Comparison of ENCODE assay signal across 10 cellular contexts in the genomic region with DNA sequence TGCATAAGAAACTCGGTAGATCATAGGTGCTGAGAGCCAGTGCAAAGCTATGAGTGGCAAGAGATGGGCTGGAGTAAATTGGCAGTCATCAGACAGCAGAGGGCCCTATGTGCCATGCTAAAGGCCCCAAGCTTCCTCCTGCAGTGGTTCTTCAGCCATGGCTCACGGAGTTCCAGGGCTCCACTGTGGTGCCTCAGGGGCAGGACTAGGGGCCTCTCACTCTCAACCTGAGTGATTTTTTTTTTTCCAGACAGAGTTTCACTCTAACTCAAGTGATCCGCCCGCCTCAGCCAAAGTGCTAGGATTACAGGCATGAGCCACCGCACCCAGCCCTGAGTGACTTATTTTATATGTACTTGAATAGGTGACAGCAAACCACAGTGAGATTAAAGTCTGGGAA. TPM values are rescaled to one million over a fixed set of nuclear protein-coding genes. Genes with fewer than 3 reads are reported as not detected.
DNase-seq lines count a peak whose midpoint lies in the region; ATAC-seq, FAIRE-seq and TF ChIP-seq lines count a peak whose summit lies in the region.
"Had no signal": no experiment of that assay in that cellular context is flagged by ENCODE, and none has a peak within 500 bp of the region (broad histone marks: within the 10 kb centered on the region; RNA-seq: fewer than 3 reads in every experiment).

No MANE protein-coding gene starts in this region.

- H3K4me2 ChIP-seq in SK-N-SH (no peak overlapping the region), mammary epithelial cell (ENCODE audit: insufficient read depth, low read depth, low read length) (no peak overlapping the region), neural progenitor cell (no peak overlapping the region)

- dilution Hi-C loops in mammary epithelial cell (cut with HindIII; ENCODE audit: low sequenced_read_pairs): loop anchor here (5.0 to 25.0 kb wide), 2 partner anchors 245 to 380 kb away; no protein-coding TSS in a partner anchor

- no peaks in the 10 kb centered on the region for H3K27me3 ChIP-seq in SK-N-SH (ENCODE audit: insufficient read depth)
- no peaks in the 10 kb centered on the region for H3K27me3 ChIP-seq in mammary epithelial cell (ENCODE audit: insufficient read depth, low read length)
- H3K27me3 ChIP-seq in neural progenitor cell: no peaks in the 10 kb centered on the region
- H3K27me3 ChIP-seq: ovary had no signal

- H2AFZ ChIP-seq in SK-N-SH (ENCODE audit: low read depth) (no peak overlapping the region), mammary epithelial cell (ENCODE audit: low read depth, low read length) (no peak overlapping the region), neural progenitor cell (replicated peaks) (no peak overlapping the region)

- no peak overlapping the region for H3K27ac Mint-ChIP-seq in neural progenitor cell
- H3K27ac Mint-ChIP-seq: activated naive CD4-positive, alpha-beta T cell treated with anti-CD3 and anti-CD28 coated beads, Interleukin-2, amount 50 U/mL, for 72 hours had no signal

- H3K79me2 ChIP-seq in SK-N-SH (ENCODE audit: insufficient read depth) (no peaks in the 10 kb centered on the region), mammary epithelial cell (ENCODE audit: insufficient read depth, low read length) (no peaks in the 10 kb centered on the region), neural progenitor cell (ENCODE audit: low read depth) (no peaks in the 10 kb centered on the region)

- H3K9me3 ChIP-seq in SK-N-SH (no peaks in the 10 kb centered on the region), mammary epithelial cell (replicated peaks; ENCODE audit: insufficient read depth, low read length) (no peaks in the 10 kb centered on the region), neural progenitor cell (ENCODE audit: low read depth) (no peaks in the 10 kb centered on the region)
- H3K9me3 ChIP-seq: ovary had no signal

- H3K9ac ChIP-seq in SK-N-SH (no peak overlapping the region), mammary epithelial cell (ENCODE audit: insufficient read depth, low read length) (no peak overlapping the region), neural progenitor cell (no peak overlapping the region)

- FAIRE-seq in GM19239 (lab: Jason Lieb, UNC): no peak

- H3K4me1 ChIP-seq in SK-N-SH (ENCODE audit: control insufficient read depth in 1 of 2, insufficient read depth in 2 of 2, low read depth in 1 of 2, low read length in 1 of 2): peaks cover 0 to 5% of the 10 kb centered on the region in 2 experiments; a peak in 1 of 4 replicates
- H3K4me1 ChIP-seq in mammary epithelial cell (ENCODE audit: insufficient read depth, low read length): peaks cover 6% of the 10 kb centered on the region
- H3K4me1 ChIP-seq in neural progenitor cell: peaks cover 11% of the 10 kb centered on the region

- H3K36me3 ChIP-seq in SK-N-SH (replicated peaks in 1 of 2; ENCODE audit: control insufficient read depth in 1 of 2, insufficient read depth in 2 of 2, low read length in 1 of 2) (no peaks in the 10 kb centered on the region), mammary epithelial cell (ENCODE audit: insufficient read depth, low read length) (no peaks in the 10 kb centered on the region), neural progenitor cell (no peaks in the 10 kb centered on the region)
- H3K36me3 ChIP-seq: ovary had no signal

- POLR2A ChIA-PET in SK-N-SH (lab: Yijun Ruan, JAX): no interaction called here

- TF ChIP-seq CTCF in SK-N-SH (IDR thresholded peaks at IDR 0.05) (no peak), mammary epithelial cell (conservative IDR thresholded peaks at IDR 0.05 in 1 of 2, IDR thresholded peaks at IDR 0.05 in 1 of 2; ENCODE audit: extremely low read depth in 1 of 2, insufficient read depth in 1 of 2, low read depth in 1 of 2, low read length in 2 of 2) (peak; percentile 13 to 28), neural progenitor cell (IDR thresholded peaks at IDR 0.05) (no peak)

- DNase-seq in SK-N-SH (no peak), NAMALWA (ENCODE audit: low spot score) (peak; percentile 58), mammary epithelial cell (no peak), neural progenitor cell (ENCODE audit: low spot score) (peak; percentile 42), GM19239 (ENCODE audit: insufficient read length, low spot score) (no peak)

- no peak for TF ChIP-seq EP300 in SK-N-SH (IDR thresholded peaks at IDR 0.05; ENCODE audit: borderline replicate concordance in 1 of 2, low read depth in 1 of 2, low read length in 1 of 2)

- H3K4me3 Mint-ChIP-seq in neural progenitor cell: no peak overlapping the region

- H3K4me1 Mint-ChIP-seq in neural progenitor cell: peaks cover 42% of the 10 kb centered on the region

- 58% methylated on average over 5 of the region's 5 CpGs for WGBS in SK-N-SH (ENCODE audit: low lambda C conversion rate)
- 38% methylated on average over 1 of the region's 5 CpGs for WGBS in mammary epithelial cell (ENCODE audit: low coverage, missing lambda C conversion rate)

- H3K9me2 ChIP-seq in SK-N-SH: no peaks in the 10 kb centered on the region

- TF ChIP-seq RAD21 in SK-N-SH (IDR thresholded peaks at IDR 0.05; ENCODE audit: low read length): no peak

- H4K20me1 ChIP-seq in SK-N-SH (ENCODE audit: insufficient read depth) (no peaks in the 10 kb centered on the region), mammary epithelial cell (ENCODE audit: insufficient read depth, low read length) (no peaks in the 10 kb centered on the region), neural progenitor cell (ENCODE audit: low read depth) (peaks cover 6% of the 10 kb centered on the region)

- ATAC-seq in SK-N-SH treated with all-trans-retinoic acid at 6 μM for 48 hours (peak; percentile 63), GM21515 (IDR thresholded peaks at IDR 0.05; ENCODE audit: unreplicated experiment) (no peak), HG02981 (IDR thresholded peaks at IDR 0.05; ENCODE audit: unreplicated experiment) (no peak)

- no peak overlapping the region for H3K27ac ChIP-seq in SK-N-SH (ENCODE audit: low read depth in 2 of 2, low read length in 1 of 2)
- H3K27ac ChIP-seq in mammary epithelial cell (ENCODE audit: insufficient read depth, low read depth, low read length): no peak overlapping the region
- H3K27ac ChIP-seq in neural progenitor cell: no peak overlapping the region
- H3K27ac ChIP-seq: ovary had no signal

- CTCF ChIA-PET in SK-N-SH (lab: Yijun Ruan, JAX): interaction anchor here (0.6 to 3.7 kb wide), 36 partner anchors 9 to 618 kb away, joined by 3 to 59 read pairs (median 5); a partner anchor contains a TSS
- CTCF ChIA-PET in mammary epithelial cell (lab: Charles Lee; ENCODE audit: low non-redundant PET): interaction anchor here (0.7 to 1.1 kb wide), 5 partner anchors 135 to 175 kb away, joined by 3 to 7 read pairs (median 4); no protein-coding TSS in a partner anchor

- intact Hi-C loops in mammary epithelial cell (cut with micrococcal nuclease): loop anchor here (1.0 kb wide), 2 partner anchors 252 to 619 kb away; no protein-coding TSS in a partner anchor

- H3F3A ChIP-seq in SK-N-SH (replicated peaks; ENCODE audit: insufficient read depth): no peaks in the 10 kb centered on the region
- peaks cover 7% of the 10 kb centered on the region for H3F3A ChIP-seq in neural progenitor cell (ENCODE audit: low read depth)

- in situ Hi-C loops in mammary epithelial cell (cut with MboI; ENCODE audit: low sequenced_read_pairs in 2 of 2): loop anchor here (5.0 to 10.0 kb wide), 3 partner anchors 170 to 377 kb away; no protein-coding TSS in a partner anchor

- no TSS peak for BruUV-seq in mammary epithelial cell (replicated peaks; lab: Mats Ljungman, UMichigan)

- H3K27me3 Mint-ChIP-seq in neural progenitor cell (ENCODE audit: insufficient read depth, low read depth): peaks cover 8% of the 10 kb centered on the region

- H3K9me3 Mint-ChIP-seq in neural progenitor cell: no peaks in the 10 kb centered on the region
- H3K9me3 Mint-ChIP-seq: activated naive CD4-positive, alpha-beta T cell treated with anti-CD3 and anti-CD28 coated beads, Interleukin-2, amount 50 U/mL, for 72 hours had no signal

- no peaks in the 10 kb centered on the region for H3K36me3 Mint-ChIP-seq in neural progenitor cell
- H3K36me3 Mint-ChIP-seq: activated naive CD4-positive, alpha-beta T cell treated with anti-CD3 and anti-CD28 coated beads, Interleukin-2, amount 50 U/mL, for 72 hours had no signal

- H3K4me3 ChIP-seq in SK-N-SH (ENCODE audit: low read depth in 2 of 2, low read length in 1 of 2): no peak overlapping the region
- no peak overlapping the region for H3K4me3 ChIP-seq in mammary epithelial cell (replicated peaks in 1 of 3; ENCODE audit: insufficient read depth in 1 of 3, low read depth in 2 of 3, low read length in 3 of 3)
- no peak overlapping the region for H3K4me3 ChIP-seq in neural progenitor cell
- H3K4me3 ChIP-seq: ovary had no signal

TF ChIP-seq in SK-N-SH treated with all-trans-retinoic acid at 6 μM for 48 hours, 23 proteins besides CTCF, POLR2A, EP300 and RAD21 (continues in another document):
- TF ChIP-seq ARNTL (CRISPR knock-in tag; IDR thresholded peaks at IDR 0.05; ENCODE audit: borderline replicate concordance, low read depth) (no peak), ZFP30 (CRISPR knock-in tag; IDR thresholded peaks at IDR 0.05) (no peak), CSDC2 (CRISPR knock-in tag; IDR thresholded peaks at IDR 0.05) (no peak)

TF ChIP-seq in SK-N-SH, 30 proteins besides CTCF, POLR2A, EP300 and RAD21 (continues in another document):
- no peak for TF ChIP-seq NFIC (IDR thresholded peaks at IDR 0.05; ENCODE audit: borderline replicate concordance)
- no peak for TF ChIP-seq GABPA (IDR thresholded peaks at IDR 0.05; ENCODE audit: low read depth)
- no peak for TF ChIP-seq GATA2 (CRISPR knock-in tag; IDR thresholded peaks at IDR 0.05)
- TF ChIP-seq, protein P1, sequence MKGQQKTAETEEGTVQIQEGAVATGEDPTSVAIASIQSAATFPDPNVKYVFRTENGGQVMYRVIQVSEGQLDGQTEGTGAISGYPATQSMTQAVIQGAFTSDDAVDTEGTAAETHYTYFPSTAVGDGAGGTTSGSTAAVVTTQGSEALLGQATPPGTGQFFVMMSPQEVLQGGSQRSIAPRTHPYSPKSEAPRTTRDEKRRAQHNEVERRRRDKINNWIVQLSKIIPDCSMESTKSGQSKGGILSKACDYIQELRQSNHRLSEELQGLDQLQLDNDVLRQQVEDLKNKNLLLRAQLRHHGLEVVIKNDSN (IDR thresholded peaks at IDR 0.05; ENCODE audit: borderline replicate concordance, low read depth): no peak
- TF ChIP-seq RCOR1 (IDR thresholded peaks at IDR 0.05; ENCODE audit: low read length): no peak

RNA-seq across cellular contexts. Expression of a gene that starts 10.4 kb away (rescaled TPM):
- polyA plus RNA-seq in SK-N-SH (2012; rRNA removed) (not detected in 2 replicates), mammary epithelial cell (not detected)
- not detected in 2 replicates for polyA plus RNA-seq in SK-N-SH (2012; cell fraction: cytosol; rRNA removed)
- polyA plus RNA-seq in SK-N-SH (2012; cell fraction: nucleus; rRNA removed): not detected in 2 replicates
- total RNA-seq in mammary epithelial cell (not detected), neural progenitor cell (ENCODE audit: low replicate concordance) (not detected in 2 replicates)
- not detected for polyA minus RNA-seq in mammary epithelial cell
- total RNA-seq: activated naive CD4-positive, alpha-beta T cell treated with anti-CD3 and anti-CD28 coated beads, Interleukin-2, amount 50 U/mL, for 72 hours; ovary had no signal
- polyA plus RNA-seq: ovary had no signal

RNA-seq across cellular contexts. Expression of a gene that starts 36.0 kb away (rescaled TPM):
- polyA plus RNA-seq in SK-N-SH (2012; rRNA removed): 6.4 and 10.2 TPM in 2 replicates
- 6.3 and 7.3 TPM in 2 replicates for polyA plus RNA-seq in SK-N-SH (2012; cell fraction: cytosol; rRNA removed)
- polyA plus RNA-seq in SK-N-SH (2012; cell fraction: nucleus; rRNA removed): 16.7 and 26.9 TPM in 2 replicates
- 10 to 100 TPM; 12.7 to 36.0 TPM for total RNA-seq in mammary epithelial cell
- 10.2 TPM for polyA plus RNA-seq in mammary epithelial cell
- 39.7 TPM for polyA minus RNA-seq in mammary epithelial cell
- total RNA-seq in neural progenitor cell (ENCODE audit: low replicate concordance): 36.8 and 47.9 TPM in 2 replicates

Comparison
In these comparisons a context has a peak if more than half of its experiments do, and no peak if none do; other contexts are left out.
1. DNase-seq: peak in NAMALWA (single experiment) and neural progenitor cell (single experiment); none in SK-N-SH (single experiment), mammary epithelial cell (single experiment) and GM19239 (single experiment).
2. CTCF ChIP-seq: peak in mammary epithelial cell (2 of 2); none in SK-N-SH (single experiment) and neural progenitor cell (single experiment).